ENCODE assay signal across 8 cellular contexts in genomic region chr13:96984061-96984508, GRCh38. TPM values are rescaled to one million over a fixed set of nuclear protein-coding genes. Genes with fewer than 3 reads are reported as not detected.
DNase-seq lines count a peak whose midpoint lies in the region; ATAC-seq and TF ChIP-seq lines count a peak whose summit lies in the region.

No MANE protein-coding gene starts in this region.

- peaks cover 17% of the 10 kb centered on the region for H3K27me3 ChIP-seq in OCI-LY3 (ENCODE audit: low read depth, low read length)

- peaks cover 0 to 10% (median 5%) of the 10 kb centered on the region in 7 donors for H3K9me3 Mint-ChIP-seq in CD14-positive monocyte

- intact Hi-C loops in CD14-positive monocyte (cut with micrococcal nuclease), result no loop called here

- DNase-seq in CD14-positive monocyte (ENCODE audit: low spot score) (no peak), putamen (ENCODE audit: low spot score) (peak; percentile 37), SK-N-DZ (ENCODE audit: low spot score) (no peak), omental fat pad (ENCODE audit: low spot score) (no peak)

- H3K4me3 Mint-ChIP-seq in CD14-positive monocyte, result peak overlapping the region; percentile 20 to 75

- H3K4me3 ChIP-seq in OCI-LY3 (ENCODE audit: low read length), result peak overlapping the region; percentile 57

- H3K27ac Mint-ChIP-seq in CD14-positive monocyte, result peak overlapping the region; percentile 18 to 87 (median 66)

- no peaks in the 10 kb centered on the region for H3K79me2 ChIP-seq in OCI-LY3 (ENCODE audit: low read length)

- peak; percentile 71 for ATAC-seq in GM18907 (IDR thresholded peaks at IDR 0.05; ENCODE audit: unreplicated experiment)
- peak; percentile 90 for ATAC-seq in HG03066 (IDR thresholded peaks at IDR 0.05; ENCODE audit: low read depth, unreplicated experiment)
- ATAC-seq in esophagus mucosa, result peak; percentile 100
- ATAC-seq in omental fat pad (ENCODE audit: low FRiP score), result no peak

- H3K4me1 ChIP-seq in OCI-LY3 (ENCODE audit: low read length), result peaks cover 17% of the 10 kb centered on the region

- H4K20me1 ChIP-seq in OCI-LY3 (ENCODE audit: insufficient read depth, low read length), result no peaks in the 10 kb centered on the region

- 0 out of 2 replicates have a peak overlapping the region, but pooled peaks have one; percentile 43 for H2AFZ ChIP-seq in OCI-LY3 (ENCODE audit: low read depth, low read length)

- TF ChIP-seq CTCF in CD14-positive monocyte (IDR thresholded peaks at IDR 0.05) (peak; percentile 35), OCI-LY3 (IDR thresholded peaks at IDR 0.05; ENCODE audit: low read depth, low read length) (peak; percentile 59), omental fat pad (IDR thresholded peaks at IDR 0.05) (no peak)

- H3K36me3 Mint-ChIP-seq in CD14-positive monocyte, result no peaks in the 10 kb centered on the region

- peaks cover 32% of the 10 kb centered on the region for H3K4me1 Mint-ChIP-seq in CD14-positive monocyte

- no peak overlapping the region for H3K9ac ChIP-seq in OCI-LY3 (ENCODE audit: low read length)

- H3K27ac ChIP-seq in OCI-LY3 (ENCODE audit: low read length), result no peak overlapping the region

- H3K9me3 ChIP-seq in OCI-LY3 (ENCODE audit: insufficient read depth, low read length), result no peaks in the 10 kb centered on the region

- H3K4me2 ChIP-seq in OCI-LY3 (ENCODE audit: low read length), result peak overlapping the region; percentile 72

- H3K36me3 ChIP-seq in OCI-LY3 (replicated peaks; ENCODE audit: low read depth, low read length), result no peaks in the 10 kb centered on the region

- peaks cover 0 to 6% (median 4%) of the 10 kb centered on the region in 3 donors for H3K27me3 Mint-ChIP-seq in CD14-positive monocyte (ENCODE audit: low read depth in 3 of 3)

RNA-seq across cellular contexts. Expression of gene OXGR1, which starts 10.2 kb away (rescaled TPM):
- under 1 TPM in 1 of 2 donors, not detected in 1; 0.22 TPM for polyA plus RNA-seq in CD14-positive monocyte
- total RNA-seq in esophagus mucosa (0.36 TPM), omental fat pad (1 to 10 TPM in 2 of 4 donors, under 1 TPM in 2; 0.37 to 5.4 (median 1.1) TPM)
- 0.20 and 2.9 TPM in 2 replicates for polyA plus RNA-seq in SK-N-DZ (2014; cell fraction: cytosol; rRNA removed)
- polyA plus RNA-seq in SK-N-DZ (2014; cell fraction: nucleus; rRNA removed), result 0.19 and 0.22 TPM in 2 replicates

Comparison
In these comparisons a context has a peak if more than half of its experiments do, and no peak if none do; other contexts are left out.
1. CTCF ChIP-seq: peak in CD14-positive monocyte (single experiment) and OCI-LY3 (single experiment); none in omental fat pad (0 of 3).